In genomic region chr4:1001561-1002130, GRCh38 we compare ENCODE assay signal across 16 cellular contexts. TPM values are rescaled to one million over a fixed set of nuclear protein-coding genes. Genes with fewer than 3 reads are reported as not detected.
"Had no signal": no experiment of that assay in that cellular context is flagged by ENCODE, and none has a peak within 500 bp of the region (broad histone marks: within the 10 kb centered on the region; RNA-seq: fewer than 3 reads in every experiment).

No MANE protein-coding gene starts in this region.

- H3K9me3 ChIP-seq: ascending aorta, breast epithelium, heart left ventricle, psoas muscle, right lobe of liver had no signal

- H3K27ac ChIP-seq: ascending aorta, breast epithelium, epithelial cell of prostate, heart left ventricle, psoas muscle, right lobe of liver had no signal

- DNase-seq: activated CD4-positive, alpha-beta T cell treated with anti-CD3 and anti-CD28 coated beads, Interleukin-2, amount 50 U/mL, for 48 hours; activated CD4-positive, CD25-positive, alpha-beta regulatory T cell treated with anti-CD3 and anti-CD28 coated beads, Interleukin-2, amount 50 U/mL, for 72 hours; activated naive CD4-positive, alpha-beta T cell treated with anti-CD3 and anti-CD28 coated beads for 36 hours; activated naive CD8-positive, alpha-beta T cell treated with anti-CD3 and anti-CD28 coated beads, Interleukin-2, amount 50 U/mL, for 24 hours; cerebellar nuclear complex; kidney; stimulated activated naive CD8-positive, alpha-beta T cell treated with anti-CD3 and anti-CD28 coated beads, Interleukin-15, Interleukin-2, amounts not matched to agents 100 U/mL and 50 U/mL, for 24 hours; T-helper 9 cell had no signal

- H3K36me3 ChIP-seq: ascending aorta, breast epithelium, heart left ventricle, right lobe of liver had no signal

- H3K4me3 ChIP-seq: right lobe of liver, smooth muscle cell had no signal

- ATAC-seq: activated naive CD8-positive, alpha-beta T cell treated with anti-CD3 and anti-CD28 coated beads, Interleukin-2, amount 50 U/mL, for 24 hours; stimulated activated naive CD8-positive, alpha-beta T cell treated with anti-CD3 and anti-CD28 coated beads, Interleukin-15, Interleukin-2, amounts not matched to agents 100 U/mL and 50 U/mL, for 24 hours had no signal

RNA-seq across cellular contexts. Expression of gene SLC26A1, which starts 8.4 kb away (rescaled TPM):
- total RNA-seq: activated naive CD4-positive, alpha-beta T cell treated with anti-CD3 and anti-CD28 coated beads for 36 hours; ascending aorta; dermis blood vessel endothelial cell had no signal
